20 cellular contexts compared by ENCODE assay signal in genomic region chr3:183619624-183620274, GRCh38. TPM values are rescaled to one million over a fixed set of nuclear protein-coding genes. Genes with fewer than 3 reads are reported as not detected.
A peak's percentile ranks its signal among the peaks of the same experiment; 100 is the strongest.
DNase-seq lines count a peak whose midpoint lies in the region; ATAC-seq and TF ChIP-seq lines count a peak whose summit lies in the region.
"Had no signal": no experiment of that assay in that cellular context is flagged by ENCODE, and none has a peak within 500 bp of the region (broad histone marks: within the 10 kb centered on the region; RNA-seq: fewer than 3 reads in every experiment).

No MANE protein-coding gene starts in this region.

- ATAC-seq in heart right ventricle: peak in 6 of 8 donors; percentile 36 to 73 (median 48)
- no peak for ATAC-seq in GM23338

- H3K27ac Mint-ChIP-seq in GM23338: no peak overlapping the region
- no peak overlapping the region for H3K27ac Mint-ChIP-seq in HFFc6

- H3K27me3 Mint-ChIP-seq in GM23338 (ENCODE audit: insufficient read depth, low read depth, poor library complexity) (peaks cover 2% of the 10 kb centered on the region), HFFc6 (ENCODE audit: insufficient read depth) (peaks cover 17% of the 10 kb centered on the region)

- H3K27me3 ChIP-seq in heart right ventricle: no peaks in the 10 kb centered on the region
- no peaks in the 10 kb centered on the region for H3K27me3 ChIP-seq in left ventricle myocardium inferior (ENCODE audit: low read depth)
- no peaks in the 10 kb centered on the region for H3K27me3 ChIP-seq in mesendoderm (ENCODE audit: insufficient read depth, low read length, poor library complexity)
- H3K27me3 ChIP-seq in GM23338 (ENCODE audit: insufficient read depth): peaks cover 14% of the 10 kb centered on the region
- H3K27me3 ChIP-seq: BE2C, Peyer's patch, SJSA1 had no signal

- TF ChIP-seq CTCF in heart right ventricle (IDR thresholded peaks at IDR 0.05) (peak in 2 of 9 donors; percentile 11 to 12), left ventricle myocardium inferior (IDR thresholded peaks at IDR 0.05; ENCODE audit: borderline replicate concordance) (no peak), GM23338 (conservative IDR thresholded peaks at IDR 0.05; ENCODE audit: low read depth in 2 of 2) (no peak), HFFc6 (IDR thresholded peaks at IDR 0.05) (no peak)

- H4K20me1 ChIP-seq in GM23338 (replicated peaks; ENCODE audit: insufficient read depth): no peaks in the 10 kb centered on the region

- no peak overlapping the region for H3K4ac ChIP-seq in mesendoderm (ENCODE audit: low read depth, low read length)

- no peak overlapping the region for H2AK5ac ChIP-seq in mesendoderm (ENCODE audit: low read length)

- H3K4me3 ChIP-seq in heart right ventricle: no peak overlapping the region
- no peak overlapping the region for H3K4me3 ChIP-seq in left ventricle myocardium inferior
- no peak overlapping the region for H3K4me3 ChIP-seq in mesendoderm (ENCODE audit: low read length)
- no peak overlapping the region for H3K4me3 ChIP-seq in GM23338
- H3K4me3 ChIP-seq: GM23248, HAP-1, Peyer's patch, SJSA1 had no signal

- H4K8ac ChIP-seq in mesendoderm (ENCODE audit: low read depth, low read length): no peak overlapping the region

- H3K79me1 ChIP-seq in mesendoderm (ENCODE audit: low read length): no peaks in the 10 kb centered on the region

- H2BK120ac ChIP-seq in mesendoderm (ENCODE audit: low read depth, low read length): no peak overlapping the region

- H3K36me3 ChIP-seq in heart right ventricle: no peaks in the 10 kb centered on the region
- no peaks in the 10 kb centered on the region for H3K36me3 ChIP-seq in left ventricle myocardium inferior
- H3K36me3 ChIP-seq in mesendoderm (ENCODE audit: control insufficient read depth, insufficient read depth, low read length): no peaks in the 10 kb centered on the region
- H3K36me3 ChIP-seq in GM23338 (ENCODE audit: insufficient read depth): no peaks in the 10 kb centered on the region
- H3K36me3 ChIP-seq: BE2C, HAP-1, Peyer's patch, SJSA1 had no signal

- DNase-seq in heart right ventricle (no peak), left ventricle myocardium inferior (no peak), RPMI8226 (peak; percentile 27), mesendoderm (no peak), GM23338 (ENCODE audit: low spot score) (no peak), HFFc6 (no peak), NCI-H2029 (lab: John Stamatoyannopoulos, UW) (no peak)
- DNase-seq: BE2C, DMS79 treated with DMSO at 0.1 percent for 48 hours, GM23248, IMR-90, Karpas-422, NCI-H187, NCI-H2107, NCI-H446 treated with DMSO at 0.1 percent for 48 hours, NCI-H748 treated with DMSO at 0.1 percent for 48 hours, T-helper 2 cell had no signal

- H3K23ac ChIP-seq in mesendoderm (ENCODE audit: low read length): no peak overlapping the region

- H3K79me2 ChIP-seq in mesendoderm (ENCODE audit: control insufficient read depth, insufficient read depth, low read length): no peaks in the 10 kb centered on the region
- no peaks in the 10 kb centered on the region for H3K79me2 ChIP-seq in GM23338 (replicated peaks; ENCODE audit: insufficient read depth)

- H3K4me3 Mint-ChIP-seq in GM23338: no peak overlapping the region
- no peak overlapping the region for H3K4me3 Mint-ChIP-seq in HFFc6

- no peaks in the 10 kb centered on the region for H3F3A ChIP-seq in GM23338 (replicated peaks; ENCODE audit: low read depth)

- H2BK15ac ChIP-seq in mesendoderm (replicated peaks; ENCODE audit: low read depth): no peak overlapping the region

- H3K9me3 Mint-ChIP-seq in GM23338 (no peaks in the 10 kb centered on the region), HFFc6 (no peaks in the 10 kb centered on the region)

- H3K36me3 Mint-ChIP-seq in GM23338 (ENCODE audit: low read depth) (no peaks in the 10 kb centered on the region), HFFc6 (ENCODE audit: low read depth) (no peaks in the 10 kb centered on the region)

- no peak overlapping the region for H3K18ac ChIP-seq in mesendoderm (ENCODE audit: low read length)

- H3K9me2 ChIP-seq in GM23338 (ENCODE audit: insufficient read depth): no peaks in the 10 kb centered on the region

- H2AFZ ChIP-seq in GM23338: no peak overlapping the region
- H2AFZ ChIP-seq: GM23248 had no signal

- H3K4me2 ChIP-seq in mesendoderm (ENCODE audit: low read length) (no peak overlapping the region), GM23338 (no peak overlapping the region)

- H3K4me1 Mint-ChIP-seq in GM23338 (peaks cover 17% of the 10 kb centered on the region; the same call in 2 of the 3 replicates), HFFc6 (ENCODE audit: low read depth) (no peaks in the 10 kb centered on the region)

- H3K4me1 ChIP-seq in heart right ventricle: peaks cover 0 to 12% (median 3%) of the 10 kb centered on the region in 9 donors
- peaks cover 14% of the 10 kb centered on the region for H3K4me1 ChIP-seq in left ventricle myocardium inferior
- no peaks in the 10 kb centered on the region for H3K4me1 ChIP-seq in mesendoderm (ENCODE audit: control insufficient read depth, low read depth, low read length)
- H3K4me1 ChIP-seq in GM23338 (ENCODE audit: insufficient read depth): peaks cover 27% of the 10 kb centered on the region
- H3K4me1 ChIP-seq: BE2C, SJSA1 had no signal

- H3K9me3 ChIP-seq in heart right ventricle: no peaks in the 10 kb centered on the region
- no peaks in the 10 kb centered on the region for H3K9me3 ChIP-seq in left ventricle myocardium inferior (replicated peaks)
- H3K9me3 ChIP-seq: BE2C, HAP-1, Peyer's patch, SJSA1 had no signal

- intact Hi-C loops in heart right ventricle (cut with DNase I): loop anchor here in 1 of 10 donors (10.0 kb wide), 1 partner anchor 695 kb away; the partner anchor contains the start of gene EIF4G1
- intact Hi-C loops in left ventricle myocardium inferior (cut with micrococcal nuclease): no loop called here

- no peak overlapping the region for H2BK5ac ChIP-seq in mesendoderm (ENCODE audit: low read length)

- no peak overlapping the region for H3K27ac ChIP-seq in heart right ventricle
- no peak overlapping the region for H3K27ac ChIP-seq in left ventricle myocardium inferior (replicated peaks)
- H3K27ac ChIP-seq in mesendoderm (ENCODE audit: low read depth, low read length): no peak overlapping the region
- no peak overlapping the region for H3K27ac ChIP-seq in GM23338 (ENCODE audit: low read depth)
- H3K27ac ChIP-seq: GM23248, SJSA1 had no signal

- H4K5ac ChIP-seq in mesendoderm (ENCODE audit: low read length): no peak overlapping the region

- no peak overlapping the region for H3K9ac ChIP-seq in mesendoderm (ENCODE audit: low read length)
- H3K9ac ChIP-seq: GM23248 had no signal

- H3K56ac ChIP-seq in mesendoderm (ENCODE audit: low read length): peak overlapping the region; percentile 25

TF ChIP-seq in GM23338, 12 proteins besides CTCF, POLR2A, EP300 and RAD21 (continues in another document):
- TF ChIP-seq ZNF114 (CRISPR knock-in tag; IDR thresholded peaks at IDR 0.05): no peak
- no peak for TF ChIP-seq EZH2phosphoT487 (IDR thresholded peaks at IDR 0.05; ENCODE audit: unreplicated experiment)
- TF ChIP-seq STAT1 (IDR thresholded peaks at IDR 0.05; ENCODE audit: unreplicated experiment): no peak

RNA-seq across cellular contexts. Expression of gene KLHL24, which starts 15.7 kb away (rescaled TPM):
- total RNA-seq in heart right ventricle (100 to 1,000 TPM; 159 to 305 (median 259) TPM), left ventricle myocardium inferior (217 TPM)
- polyA plus RNA-seq in heart right ventricle (10 to 100 TPM in 1 of 2 donors, 1 to 10 TPM in 1; 7.6 to 39.7 TPM), GM23338 (2016; fragmentation: Nextera tagmentation; extraction: Ambion mirVana) (5.9 and 8.2 TPM in 2 replicates)
- 6.1 TPM for polyA plus RNA-seq in mesendoderm (2013, experiment 1 of 2)
- 5.2 TPM for polyA plus RNA-seq in mesendoderm (2013, experiment 2 of 2)
- total RNA-seq in GM23338 (2014; rRNA removed; shearing (Covaris generic)): 31.8 and 51.0 TPM in 2 replicates
- total RNA-seq in HFFc6 (2021; fragmentation: NEBNext Ultra II Directional; extraction: Animal tissue kit (Norgen Biotek cat#: 25700)): 10 to 100 TPM in 1 of 6 experiments, 1 to 10 TPM in 5; 5.6 to 15.1 (median 6.7) TPM
